In genomic region chr14:105014631-105015030, GRCh38 we compare ENCODE assay signal across 1 cellular context.
TF ChIP-seq lines count a peak whose summit lies in the region.

No MANE protein-coding gene starts in this region.

TF ChIP-seq in IMR-90, 13 proteins besides CTCF, POLR2A, EP300 and RAD21:
- TF ChIP-seq ELK1 (IDR thresholded peaks at IDR 0.05; ENCODE audit: borderline replicate concordance, low read depth, low read length) (no peak), RCOR1 (IDR thresholded peaks at IDR 0.05; ENCODE audit: insufficient replicate concordance, low read length) (no peak), MXI1 (IDR thresholded peaks at IDR 0.05; ENCODE audit: borderline replicate concordance, low read depth, low read length) (no peak), BHLHE40 (IDR thresholded peaks at IDR 0.05; ENCODE audit: low read depth, low read length) (no peak), MAZ (IDR thresholded peaks at IDR 0.05; ENCODE audit: borderline replicate concordance, low read depth, low read length) (no peak), NFE2L2 (IDR thresholded peaks at IDR 0.05; ENCODE audit: low read depth, low read length) (no peak), SMC3 (IDR thresholded peaks at IDR 0.05; ENCODE audit: low read depth, low read length) (no peak), CEBPB (IDR thresholded peaks at IDR 0.05; ENCODE audit: low read depth, low read length) (no peak), RFX5 (IDR thresholded peaks at IDR 0.05; ENCODE audit: low read depth, low read length) (no peak), CHD1 (IDR thresholded peaks at IDR 0.05; ENCODE audit: low read depth, low read length) (no peak), MAFK (IDR thresholded peaks at IDR 0.05; ENCODE audit: low read depth, low read length) (no peak), FOS (IDR thresholded peaks at IDR 0.05; ENCODE audit: low read depth, low read length) (no peak)
- TF ChIP-seq, protein P1, sequence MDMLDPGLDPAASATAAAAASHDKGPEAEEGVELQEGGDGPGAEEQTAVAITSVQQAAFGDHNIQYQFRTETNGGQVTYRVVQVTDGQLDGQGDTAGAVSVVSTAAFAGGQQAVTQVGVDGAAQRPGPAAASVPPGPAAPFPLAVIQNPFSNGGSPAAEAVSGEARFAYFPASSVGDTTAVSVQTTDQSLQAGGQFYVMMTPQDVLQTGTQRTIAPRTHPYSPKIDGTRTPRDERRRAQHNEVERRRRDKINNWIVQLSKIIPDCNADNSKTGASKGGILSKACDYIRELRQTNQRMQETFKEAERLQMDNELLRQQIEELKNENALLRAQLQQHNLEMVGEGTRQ (IDR thresholded peaks at IDR 0.05; ENCODE audit: low read depth, low read length), result no peak
